Comparison of ENCODE assay signal across 14 cellular contexts in the genomic region with DNA sequence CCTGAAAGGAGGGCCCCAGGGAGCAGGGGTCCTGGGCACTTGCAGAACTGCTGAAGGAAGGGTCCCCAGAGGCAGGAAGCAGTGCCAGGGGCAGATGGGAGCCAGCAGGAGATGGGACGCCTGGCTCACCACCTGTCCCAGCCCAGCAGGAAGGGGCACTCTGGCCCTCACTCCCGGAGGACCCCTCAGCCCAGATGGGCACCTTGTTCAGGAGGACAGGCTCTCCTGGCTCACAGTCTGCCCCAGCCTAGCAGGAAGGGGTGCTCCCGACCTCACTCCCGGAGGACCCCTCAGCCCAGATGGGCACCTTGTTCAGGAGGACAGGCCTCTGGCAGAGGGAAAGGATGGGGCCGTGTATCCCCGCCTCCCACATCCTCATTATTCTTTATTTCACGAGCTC.
DNase-seq lines count a peak whose midpoint lies in the region; ATAC-seq and TF ChIP-seq lines count a peak whose summit lies in the region.
"Had no signal": no experiment of that assay in that cellular context is flagged by ENCODE, and none has a peak within 500 bp of the region (broad histone marks: within the 10 kb centered on the region; RNA-seq: fewer than 3 reads in every experiment).

No MANE protein-coding gene starts in this region.

- WGBS in heart left ventricle, 4 donors: 47 to 71% (median 63%) methylated on average over 3 to 7 of the region's 7 CpGs

- H3K27ac ChIP-seq in right atrium auricular region (no peak overlapping the region), heart left ventricle (no peak overlapping the region)
- H3K27ac ChIP-seq: HL-60 had no signal

- H3K4me1 ChIP-seq in right atrium auricular region: no peaks in the 10 kb centered on the region
- no peaks in the 10 kb centered on the region for H3K4me1 ChIP-seq in heart left ventricle
- H3K4me1 ChIP-seq: HAP-1 had no signal

- intact Hi-C loops in heart left ventricle (cut with DNase I): no loop called here
- intact Hi-C loops in sciatic nerve (cut with DNase I): no loop called here

- ATAC-seq in heart left ventricle (no peak), sciatic nerve (no peak), GM21381 (IDR thresholded peaks at IDR 0.05; ENCODE audit: unreplicated experiment) (no peak), HG03108 (IDR thresholded peaks at IDR 0.05; ENCODE audit: unreplicated experiment) (no peak)

- H3K9me3 ChIP-seq in right atrium auricular region: no peaks in the 10 kb centered on the region
- no peaks in the 10 kb centered on the region for H3K9me3 ChIP-seq in heart left ventricle
- H3K9me3 ChIP-seq: Caco-2, HAP-1 had no signal

- H3K27me3 ChIP-seq in right atrium auricular region (no peaks in the 10 kb centered on the region), heart left ventricle (peaks cover 0 to 34% (median 0%) of the 10 kb centered on the region in 9 donors)

- DNase-seq in right atrium auricular region (ENCODE audit: low spot score): peak; percentile 54
- DNase-seq in heart left ventricle: no peak
- peak; percentile 24 for DNase-seq in islet precursor cell
- peak; percentile 9 for DNase-seq in sciatic nerve (ENCODE audit: low spot score)
- no peak for DNase-seq in SW 1271 (lab: John Stamatoyannopoulos, UW)
- DNase-seq in NCI-H774 (lab: John Stamatoyannopoulos, UW): no peak
- DNase-seq: 8988T; C1 segment of cervical spinal cord; Caco-2; CD4-positive, alpha-beta T cell had no signal

- TF ChIP-seq CTCF in right atrium auricular region (IDR thresholded peaks at IDR 0.05): no peak
- no peak for TF ChIP-seq CTCF in heart left ventricle (IDR thresholded peaks at IDR 0.05)

- no peak for TF ChIP-seq POLR2A in heart left ventricle (IDR thresholded peaks at IDR 0.05)

- H3K4me3 ChIP-seq in right atrium auricular region (no peak overlapping the region), heart left ventricle (no peak overlapping the region)
- H3K4me3 ChIP-seq: HAP-1 had no signal

- H3K36me3 ChIP-seq in right atrium auricular region (no peaks in the 10 kb centered on the region), heart left ventricle (no peaks in the 10 kb centered on the region)
- H3K36me3 ChIP-seq: HAP-1 had no signal

Comparison
In these comparisons a context has a peak if more than half of its experiments do, and no peak if none do; other contexts are left out.
1. DNase-seq: peak in right atrium auricular region (single experiment), islet precursor cell (single experiment) and sciatic nerve (single experiment); none in heart left ventricle (0 of 5), SW 1271 (0 of 2) and NCI-H774 (single experiment).